In the genomic region with DNA sequence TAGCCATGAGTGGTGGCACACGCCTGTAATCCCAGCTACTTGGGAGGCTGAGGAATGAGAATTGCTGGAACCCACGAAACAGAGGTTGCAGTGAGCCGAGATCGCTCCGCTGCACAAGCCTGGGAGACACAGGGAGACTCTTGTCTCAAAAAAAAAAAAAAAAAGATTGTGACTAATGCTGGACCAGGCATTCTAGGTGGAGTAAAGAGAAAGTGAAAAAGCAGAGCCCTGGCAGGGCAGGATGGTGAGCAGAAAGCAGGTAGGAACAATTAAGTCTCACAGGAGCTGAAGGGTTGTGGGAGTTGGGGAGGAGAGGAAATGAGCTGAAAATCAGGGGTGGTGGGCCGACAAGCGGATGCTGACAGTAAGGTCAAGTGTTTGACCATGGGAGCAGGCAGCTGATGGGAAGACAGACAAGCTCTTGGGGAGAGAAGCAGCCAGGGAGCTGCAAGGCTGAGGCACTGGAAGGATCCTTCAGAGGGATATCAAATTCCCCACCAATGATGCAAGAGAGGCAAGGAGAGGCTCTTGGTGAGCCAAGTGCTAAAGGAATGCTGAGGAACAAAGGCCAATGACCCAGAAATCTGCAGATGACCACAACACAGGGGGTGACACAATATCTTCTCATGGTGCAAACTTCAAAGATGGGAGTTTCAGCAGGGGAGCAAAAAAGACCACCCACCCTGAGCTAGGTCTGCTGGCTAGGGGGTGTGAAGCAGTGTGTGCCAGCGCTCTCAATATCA, we compare ENCODE assay signal across 13 cellular contexts.
DNase-seq lines count a peak whose midpoint lies in the region; ATAC-seq, FAIRE-seq and TF ChIP-seq lines count a peak whose summit lies in the region.
"Had no signal": no experiment of that assay in that cellular context is flagged by ENCODE, and none has a peak within 500 bp of the region (broad histone marks: within the 10 kb centered on the region; RNA-seq: fewer than 3 reads in every experiment).

No MANE protein-coding gene starts in this region.

- ATAC-seq in left lung, result peak; percentile 75
- no peak for ATAC-seq in T-cell (replicated peaks in 1 of 4)
- ATAC-seq: stimulated activated naive CD8-positive, alpha-beta T cell treated with anti-CD3 and anti-CD28 coated beads, Interleukin-15, Interleukin-2, amounts not matched to agents 100 U/mL and 50 U/mL, for 24 hours had no signal

- H3K4me1 ChIP-seq in mammary epithelial cell (ENCODE audit: insufficient read depth, low read length) (no peaks in the 10 kb centered on the region), left lung (no peaks in the 10 kb centered on the region)
- H3K4me1 ChIP-seq: BE2C, Peyer's patch had no signal

- dilution Hi-C loops in mammary epithelial cell (cut with HindIII; ENCODE audit: low sequenced_read_pairs), result no loop called here

- H3K79me2 ChIP-seq in mammary epithelial cell (ENCODE audit: insufficient read depth, low read length), result no peaks in the 10 kb centered on the region

- BruUV-seq in mammary epithelial cell (replicated peaks; lab: Mats Ljungman, UMichigan), result no TSS peak

- DNase-seq in ACHN, result peak; percentile 86
- DNase-seq in HTR-8/SVneo (ENCODE audit: insufficient read length, low spot score), result peak; percentile 43
- DNase-seq in mammary epithelial cell, result peak; percentile 33
- DNase-seq in left lung, result no peak
- no peak for DNase-seq in NCI-H1694 (lab: John Stamatoyannopoulos, UW)
- DNase-seq in T-cell, result no peak
- no peak for DNase-seq in NK-92 (lab: John Stamatoyannopoulos, UW; ENCODE audit: unreplicated experiment)
- no peak for DNase-seq in NCI-H2029 (lab: John Stamatoyannopoulos, UW)
- DNase-seq: activated CD4-positive, alpha-beta T cell treated with anti-CD3 and anti-CD28 coated beads for 1 hour; BE2C; Peyer's patch; stimulated activated naive CD8-positive, alpha-beta T cell treated with anti-CD3 and anti-CD28 coated beads, Interleukin-15, Interleukin-2, amounts not matched to agents 100 U/mL and 50 U/mL, for 24 hours had no signal

- H3K4me2 ChIP-seq in mammary epithelial cell (ENCODE audit: insufficient read depth, low read depth, low read length), result no peak overlapping the region

- no peak overlapping the region for H3K4me3 Mint-ChIP-seq in T-cell
- H3K4me3 Mint-ChIP-seq: activated naive CD4-positive, alpha-beta T cell treated with anti-CD3 and anti-CD28 coated beads, Interleukin-2, amount 50 U/mL, for 24 hours had no signal

- POLR2A ChIA-PET in T-cell (lab: Charles Lee), result no interaction called here

- H3K9me3 ChIP-seq in mammary epithelial cell (replicated peaks; ENCODE audit: insufficient read depth, low read length) (no peaks in the 10 kb centered on the region), left lung (no peaks in the 10 kb centered on the region)
- H3K9me3 ChIP-seq: BE2C, Peyer's patch had no signal

- in situ Hi-C loops in ACHN (cut with HindIII; ENCODE audit: low pct_ligation_motif_present, low pct_unique_long_range_greater_than_20kb, low sequenced_read_pairs), result no loop called here
- in situ Hi-C loops in mammary epithelial cell (cut with MboI; ENCODE audit: low sequenced_read_pairs in 2 of 2), result loop anchor here (25.0 kb wide), 1 partner anchor 1124 kb away; no protein-coding TSS in a partner anchor

- no peaks in the 10 kb centered on the region for H4K20me1 ChIP-seq in mammary epithelial cell (ENCODE audit: insufficient read depth, low read length)

- no peak for FAIRE-seq in HTR-8/SVneo (lab: Jason Lieb, UNC)

- peaks cover 41% of the 10 kb centered on the region for H3K36me3 Mint-ChIP-seq in T-cell

- H2AFZ ChIP-seq in mammary epithelial cell (ENCODE audit: low read depth, low read length), result no peak overlapping the region

- no peaks in the 10 kb centered on the region for H3K4me1 Mint-ChIP-seq in T-cell
- H3K4me1 Mint-ChIP-seq: activated naive CD4-positive, alpha-beta T cell treated with anti-CD3 and anti-CD28 coated beads, Interleukin-2, amount 50 U/mL, for 24 hours had no signal

- no peak overlapping the region for H3K4me3 ChIP-seq in mammary epithelial cell (replicated peaks in 1 of 3; ENCODE audit: insufficient read depth in 1 of 3, low read depth in 2 of 3, low read length in 3 of 3)
- no peak overlapping the region for H3K4me3 ChIP-seq in left lung
- H3K4me3 ChIP-seq: Peyer's patch had no signal

- WGBS in mammary epithelial cell (ENCODE audit: low coverage, missing lambda C conversion rate), result 100% methylated on average over 7 of the region's 8 CpGs

- H3K27me3 ChIP-seq in mammary epithelial cell (ENCODE audit: insufficient read depth, low read length) (no peaks in the 10 kb centered on the region), left lung (no peaks in the 10 kb centered on the region)
- H3K27me3 ChIP-seq: BE2C, Peyer's patch had no signal

- no peaks in the 10 kb centered on the region for H3K27me3 Mint-ChIP-seq in T-cell
- H3K27me3 Mint-ChIP-seq: activated naive CD4-positive, alpha-beta T cell treated with anti-CD3 and anti-CD28 coated beads, Interleukin-2, amount 50 U/mL, for 24 hours had no signal

- H3K9me3 Mint-ChIP-seq in T-cell, result no peaks in the 10 kb centered on the region
- H3K9me3 Mint-ChIP-seq: activated naive CD4-positive, alpha-beta T cell treated with anti-CD3 and anti-CD28 coated beads, Interleukin-2, amount 50 U/mL, for 24 hours had no signal

- H3K27ac Mint-ChIP-seq in T-cell, result no peak overlapping the region
- H3K27ac Mint-ChIP-seq: activated naive CD4-positive, alpha-beta T cell treated with anti-CD3 and anti-CD28 coated beads, Interleukin-2, amount 50 U/mL, for 24 hours had no signal

- H3K27ac ChIP-seq in mammary epithelial cell (ENCODE audit: insufficient read depth, low read depth, low read length), result no peak overlapping the region
- no peak overlapping the region for H3K27ac ChIP-seq in left lung
- H3K27ac ChIP-seq: Peyer's patch had no signal

- CTCF ChIA-PET in mammary epithelial cell (lab: Charles Lee; ENCODE audit: low non-redundant PET), result no interaction called here
- CTCF ChIA-PET in T-cell (lab: Charles Lee), result no interaction called here

- intact Hi-C loops in mammary epithelial cell (cut with micrococcal nuclease), result loop anchor here (10.0 kb wide), 2 partner anchors 256 to 986 kb away; no protein-coding TSS in a partner anchor
- intact Hi-C loops in left lung (cut with DNase I), result no loop called here

- no peak for TF ChIP-seq CTCF in mammary epithelial cell (conservative IDR thresholded peaks at IDR 0.05 in 1 of 2, IDR thresholded peaks at IDR 0.05 in 1 of 2; ENCODE audit: extremely low read depth in 1 of 2, insufficient read depth in 1 of 2, low read depth in 1 of 2, low read length in 2 of 2)
- no peak for TF ChIP-seq CTCF in left lung (IDR thresholded peaks at IDR 0.05)

- H3K9ac ChIP-seq in mammary epithelial cell (ENCODE audit: insufficient read depth, low read length), result no peak overlapping the region

- no peaks in the 10 kb centered on the region for H3K36me3 ChIP-seq in mammary epithelial cell (ENCODE audit: insufficient read depth, low read length)
- no peaks in the 10 kb centered on the region for H3K36me3 ChIP-seq in left lung
- H3K36me3 ChIP-seq: BE2C, Peyer's patch had no signal

Comparison
In these comparisons a context has a peak if more than half of its experiments do, and no peak if none do; other contexts are left out.
1. DNase-seq: peak in ACHN (single experiment), HTR-8/SVneo (single experiment) and mammary epithelial cell (single experiment); none in left lung (0 of 2), NCI-H1694 (single experiment), T-cell (0 of 34), NK-92 (single experiment) and NCI-H2029 (single experiment).